ENCODE assay signal across 1 cellular context in the genomic region with DNA sequence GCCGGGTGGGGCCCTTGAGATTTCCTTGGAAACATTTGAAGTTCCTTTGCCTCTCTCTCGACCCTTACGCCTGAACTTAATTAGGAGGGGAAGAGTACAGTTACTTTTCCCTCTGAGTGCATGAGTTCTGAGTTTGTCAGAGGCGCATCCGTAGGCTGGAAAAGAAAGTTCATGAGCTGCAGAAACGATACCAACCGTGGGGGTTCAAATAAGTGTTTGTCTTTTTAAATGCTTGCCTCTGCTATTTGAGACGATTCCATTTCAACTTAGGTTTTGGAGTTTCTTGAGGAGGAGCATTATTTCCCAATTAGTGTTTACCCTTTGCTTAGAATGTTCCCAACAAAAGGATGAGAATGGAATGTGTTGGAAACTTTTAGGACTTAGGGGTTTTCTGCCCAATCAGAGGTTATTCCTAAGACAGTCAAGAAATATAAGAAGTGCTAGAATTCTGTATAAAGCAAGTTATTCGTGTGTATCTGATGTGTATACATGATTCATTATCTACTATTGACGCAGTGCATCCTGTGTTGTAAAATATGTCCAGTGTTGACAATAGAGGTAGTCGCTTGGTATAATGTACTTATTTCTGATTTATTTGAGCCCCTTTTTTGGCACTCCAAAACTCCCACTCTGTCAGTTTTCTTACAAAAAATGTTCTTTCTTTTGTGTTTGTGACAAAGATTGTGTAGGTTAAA.
TF ChIP-seq lines count a peak whose summit lies in the region.

No MANE protein-coding gene starts in this region.

TF ChIP-seq in GM23338, 12 proteins besides CTCF, POLR2A, EP300 and RAD21 (continued from another document):
- TF ChIP-seq, protein P1, sequence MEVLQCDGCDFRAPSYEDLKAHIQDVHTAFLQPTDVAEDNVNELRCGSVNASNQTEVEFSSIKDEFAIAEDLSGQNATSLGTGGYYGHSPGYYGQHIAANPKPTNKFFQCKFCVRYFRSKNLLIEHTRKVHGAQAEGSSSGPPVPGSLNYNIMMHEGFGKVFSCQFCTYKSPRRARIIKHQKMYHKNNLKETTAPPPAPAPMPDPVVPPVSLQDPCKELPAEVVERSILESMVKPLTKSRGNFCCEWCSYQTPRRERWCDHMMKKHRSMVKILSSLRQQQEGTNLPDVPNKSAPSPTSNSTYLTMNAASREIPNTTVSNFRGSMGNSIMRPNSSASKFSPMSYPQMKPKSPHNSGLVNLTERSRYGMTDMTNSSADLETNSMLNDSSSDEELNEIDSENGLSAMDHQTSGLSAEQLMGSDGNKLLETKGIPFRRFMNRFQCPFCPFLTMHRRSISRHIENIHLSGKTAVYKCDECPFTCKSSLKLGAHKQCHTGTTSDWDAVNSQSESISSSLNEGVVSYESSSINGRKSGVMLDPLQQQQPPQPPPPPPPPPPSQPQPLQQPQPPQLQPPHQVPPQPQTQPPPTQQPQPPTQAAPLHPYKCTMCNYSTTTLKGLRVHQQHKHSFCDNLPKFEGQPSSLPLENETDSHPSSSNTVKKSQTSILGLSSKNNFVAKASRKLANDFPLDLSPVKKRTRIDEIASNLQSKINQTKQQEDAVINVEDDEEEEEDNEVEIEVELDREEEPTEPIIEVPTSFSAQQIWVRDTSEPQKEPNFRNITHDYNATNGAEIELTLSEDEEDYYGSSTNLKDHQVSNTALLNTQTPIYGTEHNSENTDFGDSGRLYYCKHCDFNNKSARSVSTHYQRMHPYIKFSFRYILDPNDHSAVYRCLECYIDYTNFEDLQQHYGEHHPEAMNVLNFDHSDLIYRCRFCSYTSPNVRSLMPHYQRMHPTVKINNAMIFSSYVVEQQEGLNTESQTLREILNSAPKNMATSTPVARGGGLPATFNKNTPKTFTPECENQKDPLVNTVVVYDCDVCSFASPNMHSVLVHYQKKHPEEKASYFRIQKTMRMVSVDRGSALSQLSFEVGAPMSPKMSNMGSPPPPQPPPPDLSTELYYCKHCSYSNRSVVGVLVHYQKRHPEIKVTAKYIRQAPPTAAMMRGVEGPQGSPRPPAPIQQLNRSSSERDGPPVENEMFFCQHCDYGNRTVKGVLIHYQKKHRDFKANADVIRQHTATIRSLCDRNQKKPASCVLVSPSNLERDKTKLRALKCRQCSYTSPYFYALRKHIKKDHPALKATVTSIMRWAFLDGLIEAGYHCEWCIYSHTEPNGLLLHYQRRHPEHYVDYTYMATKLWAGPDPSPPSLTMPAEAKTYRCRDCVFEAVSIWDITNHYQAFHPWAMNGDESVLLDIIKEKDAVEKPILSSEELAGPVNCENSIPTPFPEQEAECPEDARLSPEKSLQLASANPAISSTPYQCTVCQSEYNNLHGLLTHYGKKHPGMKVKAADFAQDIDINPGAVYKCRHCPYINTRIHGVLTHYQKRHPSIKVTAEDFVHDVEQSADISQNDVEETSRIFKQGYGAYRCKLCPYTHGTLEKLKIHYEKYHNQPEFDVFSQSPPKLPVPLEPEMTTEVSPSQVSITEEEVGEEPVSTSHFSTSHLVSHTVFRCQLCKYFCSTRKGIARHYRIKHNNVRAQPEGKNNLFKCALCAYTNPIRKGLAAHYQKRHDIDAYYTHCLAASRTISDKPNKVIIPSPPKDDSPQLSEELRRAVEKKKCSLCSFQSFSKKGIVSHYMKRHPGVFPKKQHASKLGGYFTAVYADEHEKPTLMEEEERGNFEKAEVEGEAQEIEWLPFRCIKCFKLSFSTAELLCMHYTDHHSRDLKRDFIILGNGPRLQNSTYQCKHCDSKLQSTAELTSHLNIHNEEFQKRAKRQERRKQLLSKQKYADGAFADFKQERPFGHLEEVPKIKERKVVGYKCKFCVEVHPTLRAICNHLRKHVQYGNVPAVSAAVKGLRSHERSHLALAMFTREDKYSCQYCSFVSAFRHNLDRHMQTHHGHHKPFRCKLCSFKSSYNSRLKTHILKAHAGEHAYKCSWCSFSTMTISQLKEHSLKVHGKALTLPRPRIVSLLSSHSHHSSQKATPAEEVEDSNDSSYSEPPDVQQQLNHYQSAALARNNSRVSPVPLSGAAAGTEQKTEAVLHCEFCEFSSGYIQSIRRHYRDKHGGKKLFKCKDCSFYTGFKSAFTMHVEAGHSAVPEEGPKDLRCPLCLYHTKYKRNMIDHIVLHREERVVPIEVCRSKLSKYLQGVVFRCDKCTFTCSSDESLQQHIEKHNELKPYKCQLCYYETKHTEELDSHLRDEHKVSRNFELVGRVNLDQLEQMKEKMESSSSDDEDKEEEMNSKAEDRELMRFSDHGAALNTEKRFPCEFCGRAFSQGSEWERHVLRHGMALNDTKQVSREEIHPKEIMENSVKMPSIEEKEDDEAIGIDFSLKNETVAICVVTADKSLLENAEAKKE (CRISPR knock-in tag; IDR thresholded peaks at IDR 0.05) = no peak
